ENCODE assay signal across 1 cellular context in the genomic region with DNA sequence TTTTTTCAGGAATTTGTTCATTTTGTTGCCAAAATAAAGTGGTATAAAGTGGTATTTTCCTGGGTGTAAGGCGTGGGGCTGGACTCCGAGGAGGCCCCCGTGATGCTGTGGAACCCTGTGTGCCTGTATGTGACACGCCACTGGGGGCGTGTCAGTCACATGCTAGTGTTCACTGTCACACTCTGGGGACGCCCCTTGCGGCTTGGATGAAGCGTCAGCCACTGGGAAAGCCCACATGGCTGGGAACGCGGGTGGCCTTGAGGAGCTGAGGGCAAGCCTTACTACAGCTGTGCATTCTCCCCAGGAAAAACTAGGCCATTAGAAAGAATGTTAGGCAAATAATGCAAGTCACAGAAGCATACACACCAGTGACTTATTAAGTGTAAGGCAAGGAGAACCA.
TF ChIP-seq lines count a peak whose summit lies in the region.

No MANE protein-coding gene starts in this region.

TF ChIP-seq in K562, 482 proteins besides CTCF, POLR2A, EP300 and RAD21 (continued from another document):
- TF ChIP-seq USF2 (CRISPR knock-in tag; IDR thresholded peaks at IDR 0.05), result peak; percentile 35
- no peak for TF ChIP-seq NEUROD1 (IDR thresholded peaks at IDR 0.05; ENCODE audit: borderline replicate concordance, low read depth, low read length, partially characterized antibody)
- TF ChIP-seq, protein P1, sequence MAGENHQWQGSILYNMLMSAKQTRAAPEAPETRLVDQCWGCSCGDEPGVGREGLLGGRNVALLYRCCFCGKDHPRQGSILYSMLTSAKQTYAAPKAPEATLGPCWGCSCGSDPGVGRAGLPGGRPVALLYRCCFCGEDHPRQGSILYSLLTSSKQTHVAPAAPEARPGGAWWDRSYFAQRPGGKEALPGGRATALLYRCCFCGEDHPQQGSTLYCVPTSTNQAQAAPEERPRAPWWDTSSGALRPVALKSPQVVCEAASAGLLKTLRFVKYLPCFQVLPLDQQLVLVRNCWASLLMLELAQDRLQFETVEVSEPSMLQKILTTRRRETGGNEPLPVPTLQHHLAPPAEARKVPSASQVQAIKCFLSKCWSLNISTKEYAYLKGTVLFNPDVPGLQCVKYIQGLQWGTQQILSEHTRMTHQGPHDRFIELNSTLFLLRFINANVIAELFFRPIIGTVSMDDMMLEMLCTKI (IDR thresholded peaks at IDR 0.05; ENCODE audit: partially characterized antibody), result no peak
- peak; percentile 58 for TF ChIP-seq CTCFL (IDR thresholded peaks at IDR 0.05; ENCODE audit: borderline replicate concordance, insufficient read depth, low read depth, low read length, poor library complexity, severe bottlenecking)
- TF ChIP-seq E2F6 (IDR thresholded peaks at IDR 0.05; ENCODE audit: borderline replicate concordance in 1 of 2, extremely low read depth in 1 of 2, insufficient read depth in 1 of 2, insufficient read length in 1 of 2, low read depth in 1 of 2, low read length in 1 of 2, poor library complexity in 1 of 2, severe bottlenecking in 1 of 2), result peak in 1 of 2 experiments; percentile 66
- no peak for TF ChIP-seq ELF2 (CRISPR knock-in tag; IDR thresholded peaks at IDR 0.05)
- 0 out of 2 replicates have a peak, but pooled peaks have one; percentile 16 for TF ChIP-seq CXXC5 (CRISPR knock-in tag; IDR thresholded peaks at IDR 0.05)
- TF ChIP-seq, protein P2, sequence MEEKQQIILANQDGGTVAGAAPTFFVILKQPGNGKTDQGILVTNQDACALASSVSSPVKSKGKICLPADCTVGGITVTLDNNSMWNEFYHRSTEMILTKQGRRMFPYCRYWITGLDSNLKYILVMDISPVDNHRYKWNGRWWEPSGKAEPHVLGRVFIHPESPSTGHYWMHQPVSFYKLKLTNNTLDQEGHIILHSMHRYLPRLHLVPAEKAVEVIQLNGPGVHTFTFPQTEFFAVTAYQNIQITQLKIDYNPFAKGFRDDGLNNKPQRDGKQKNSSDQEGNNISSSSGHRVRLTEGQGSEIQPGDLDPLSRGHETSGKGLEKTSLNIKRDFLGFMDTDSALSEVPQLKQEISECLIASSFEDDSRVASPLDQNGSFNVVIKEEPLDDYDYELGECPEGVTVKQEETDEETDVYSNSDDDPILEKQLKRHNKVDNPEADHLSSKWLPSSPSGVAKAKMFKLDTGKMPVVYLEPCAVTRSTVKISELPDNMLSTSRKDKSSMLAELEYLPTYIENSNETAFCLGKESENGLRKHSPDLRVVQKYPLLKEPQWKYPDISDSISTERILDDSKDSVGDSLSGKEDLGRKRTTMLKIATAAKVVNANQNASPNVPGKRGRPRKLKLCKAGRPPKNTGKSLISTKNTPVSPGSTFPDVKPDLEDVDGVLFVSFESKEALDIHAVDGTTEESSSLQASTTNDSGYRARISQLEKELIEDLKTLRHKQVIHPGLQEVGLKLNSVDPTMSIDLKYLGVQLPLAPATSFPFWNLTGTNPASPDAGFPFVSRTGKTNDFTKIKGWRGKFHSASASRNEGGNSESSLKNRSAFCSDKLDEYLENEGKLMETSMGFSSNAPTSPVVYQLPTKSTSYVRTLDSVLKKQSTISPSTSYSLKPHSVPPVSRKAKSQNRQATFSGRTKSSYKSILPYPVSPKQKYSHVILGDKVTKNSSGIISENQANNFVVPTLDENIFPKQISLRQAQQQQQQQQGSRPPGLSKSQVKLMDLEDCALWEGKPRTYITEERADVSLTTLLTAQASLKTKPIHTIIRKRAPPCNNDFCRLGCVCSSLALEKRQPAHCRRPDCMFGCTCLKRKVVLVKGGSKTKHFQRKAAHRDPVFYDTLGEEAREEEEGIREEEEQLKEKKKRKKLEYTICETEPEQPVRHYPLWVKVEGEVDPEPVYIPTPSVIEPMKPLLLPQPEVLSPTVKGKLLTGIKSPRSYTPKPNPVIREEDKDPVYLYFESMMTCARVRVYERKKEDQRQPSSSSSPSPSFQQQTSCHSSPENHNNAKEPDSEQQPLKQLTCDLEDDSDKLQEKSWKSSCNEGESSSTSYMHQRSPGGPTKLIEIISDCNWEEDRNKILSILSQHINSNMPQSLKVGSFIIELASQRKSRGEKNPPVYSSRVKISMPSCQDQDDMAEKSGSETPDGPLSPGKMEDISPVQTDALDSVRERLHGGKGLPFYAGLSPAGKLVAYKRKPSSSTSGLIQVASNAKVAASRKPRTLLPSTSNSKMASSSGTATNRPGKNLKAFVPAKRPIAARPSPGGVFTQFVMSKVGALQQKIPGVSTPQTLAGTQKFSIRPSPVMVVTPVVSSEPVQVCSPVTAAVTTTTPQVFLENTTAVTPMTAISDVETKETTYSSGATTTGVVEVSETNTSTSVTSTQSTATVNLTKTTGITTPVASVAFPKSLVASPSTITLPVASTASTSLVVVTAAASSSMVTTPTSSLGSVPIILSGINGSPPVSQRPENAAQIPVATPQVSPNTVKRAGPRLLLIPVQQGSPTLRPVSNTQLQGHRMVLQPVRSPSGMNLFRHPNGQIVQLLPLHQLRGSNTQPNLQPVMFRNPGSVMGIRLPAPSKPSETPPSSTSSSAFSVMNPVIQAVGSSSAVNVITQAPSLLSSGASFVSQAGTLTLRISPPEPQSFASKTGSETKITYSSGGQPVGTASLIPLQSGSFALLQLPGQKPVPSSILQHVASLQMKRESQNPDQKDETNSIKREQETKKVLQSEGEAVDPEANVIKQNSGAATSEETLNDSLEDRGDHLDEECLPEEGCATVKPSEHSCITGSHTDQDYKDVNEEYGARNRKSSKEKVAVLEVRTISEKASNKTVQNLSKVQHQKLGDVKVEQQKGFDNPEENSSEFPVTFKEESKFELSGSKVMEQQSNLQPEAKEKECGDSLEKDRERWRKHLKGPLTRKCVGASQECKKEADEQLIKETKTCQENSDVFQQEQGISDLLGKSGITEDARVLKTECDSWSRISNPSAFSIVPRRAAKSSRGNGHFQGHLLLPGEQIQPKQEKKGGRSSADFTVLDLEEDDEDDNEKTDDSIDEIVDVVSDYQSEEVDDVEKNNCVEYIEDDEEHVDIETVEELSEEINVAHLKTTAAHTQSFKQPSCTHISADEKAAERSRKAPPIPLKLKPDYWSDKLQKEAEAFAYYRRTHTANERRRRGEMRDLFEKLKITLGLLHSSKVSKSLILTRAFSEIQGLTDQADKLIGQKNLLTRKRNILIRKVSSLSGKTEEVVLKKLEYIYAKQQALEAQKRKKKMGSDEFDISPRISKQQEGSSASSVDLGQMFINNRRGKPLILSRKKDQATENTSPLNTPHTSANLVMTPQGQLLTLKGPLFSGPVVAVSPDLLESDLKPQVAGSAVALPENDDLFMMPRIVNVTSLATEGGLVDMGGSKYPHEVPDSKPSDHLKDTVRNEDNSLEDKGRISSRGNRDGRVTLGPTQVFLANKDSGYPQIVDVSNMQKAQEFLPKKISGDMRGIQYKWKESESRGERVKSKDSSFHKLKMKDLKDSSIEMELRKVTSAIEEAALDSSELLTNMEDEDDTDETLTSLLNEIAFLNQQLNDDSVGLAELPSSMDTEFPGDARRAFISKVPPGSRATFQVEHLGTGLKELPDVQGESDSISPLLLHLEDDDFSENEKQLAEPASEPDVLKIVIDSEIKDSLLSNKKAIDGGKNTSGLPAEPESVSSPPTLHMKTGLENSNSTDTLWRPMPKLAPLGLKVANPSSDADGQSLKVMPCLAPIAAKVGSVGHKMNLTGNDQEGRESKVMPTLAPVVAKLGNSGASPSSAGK (IDR thresholded peaks at IDR 0.05), result peak; percentile 48
- TF ChIP-seq PCBP1 (IDR thresholded peaks at IDR 0.05; ENCODE audit: low read depth, low read length, poor library complexity, severe bottlenecking), result no peak
- TF ChIP-seq BHLHE40 (IDR thresholded peaks at IDR 0.05; ENCODE audit: low read length), result peak; percentile 52
- TF ChIP-seq KLF13 (tag; IDR thresholded peaks at IDR 0.05; ENCODE audit: borderline replicate concordance, low read depth), result 0 out of 2 replicates have a peak, but pooled peaks have one; percentile 58
- no peak for TF ChIP-seq ATF1 (CRISPR knock-in tag; IDR thresholded peaks at IDR 0.05)
- peak; percentile 54 for TF ChIP-seq ATF1 (tag; IDR thresholded peaks at IDR 0.05)
- peak; percentile 69 for TF ChIP-seq L3MBTL2 (IDR thresholded peaks at IDR 0.05)
- TF ChIP-seq, protein P3, sequence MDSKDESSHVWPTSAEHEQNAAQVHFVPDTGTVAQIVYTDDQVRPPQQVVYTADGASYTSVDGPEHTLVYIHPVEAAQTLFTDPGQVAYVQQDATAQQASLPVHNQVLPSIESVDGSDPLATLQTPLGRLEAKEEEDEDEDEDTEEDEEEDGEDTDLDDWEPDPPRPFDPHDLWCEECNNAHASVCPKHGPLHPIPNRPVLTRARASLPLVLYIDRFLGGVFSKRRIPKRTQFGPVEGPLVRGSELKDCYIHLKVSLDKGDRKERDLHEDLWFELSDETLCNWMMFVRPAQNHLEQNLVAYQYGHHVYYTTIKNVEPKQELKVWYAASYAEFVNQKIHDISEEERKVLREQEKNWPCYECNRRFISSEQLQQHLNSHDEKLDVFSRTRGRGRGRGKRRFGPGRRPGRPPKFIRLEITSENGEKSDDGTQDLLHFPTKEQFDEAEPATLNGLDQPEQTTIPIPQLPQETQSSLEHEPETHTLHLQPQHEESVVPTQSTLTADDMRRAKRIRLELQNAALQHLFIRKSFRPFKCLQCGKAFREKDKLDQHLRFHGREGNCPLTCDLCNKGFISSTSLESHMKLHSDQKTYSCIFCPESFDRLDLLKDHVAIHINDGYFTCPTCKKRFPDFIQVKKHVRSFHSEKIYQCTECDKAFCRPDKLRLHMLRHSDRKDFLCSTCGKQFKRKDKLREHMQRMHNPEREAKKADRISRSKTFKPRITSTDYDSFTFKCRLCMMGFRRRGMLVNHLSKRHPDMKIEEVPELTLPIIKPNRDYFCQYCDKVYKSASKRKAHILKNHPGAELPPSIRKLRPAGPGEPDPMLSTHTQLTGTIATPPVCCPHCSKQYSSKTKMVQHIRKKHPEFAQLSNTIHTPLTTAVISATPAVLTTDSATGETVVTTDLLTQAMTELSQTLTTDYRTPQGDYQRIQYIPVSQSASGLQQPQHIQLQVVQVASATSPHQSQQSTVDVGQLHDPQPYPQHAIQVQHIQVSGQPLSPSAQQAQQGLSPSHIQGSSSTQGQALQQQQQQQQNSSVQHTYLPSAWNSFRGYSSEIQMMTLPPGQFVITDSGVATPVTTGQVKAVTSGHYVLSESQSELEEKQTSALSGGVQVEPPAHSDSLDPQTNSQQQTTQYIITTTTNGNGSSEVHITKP (IDR thresholded peaks at IDR 0.05; ENCODE audit: partially characterized antibody), result peak; percentile 60
TF ChIP-seq in K562: peak in this region for 12.
